Comparison of ENCODE assay signal across 13 cellular contexts in the genomic region with DNA sequence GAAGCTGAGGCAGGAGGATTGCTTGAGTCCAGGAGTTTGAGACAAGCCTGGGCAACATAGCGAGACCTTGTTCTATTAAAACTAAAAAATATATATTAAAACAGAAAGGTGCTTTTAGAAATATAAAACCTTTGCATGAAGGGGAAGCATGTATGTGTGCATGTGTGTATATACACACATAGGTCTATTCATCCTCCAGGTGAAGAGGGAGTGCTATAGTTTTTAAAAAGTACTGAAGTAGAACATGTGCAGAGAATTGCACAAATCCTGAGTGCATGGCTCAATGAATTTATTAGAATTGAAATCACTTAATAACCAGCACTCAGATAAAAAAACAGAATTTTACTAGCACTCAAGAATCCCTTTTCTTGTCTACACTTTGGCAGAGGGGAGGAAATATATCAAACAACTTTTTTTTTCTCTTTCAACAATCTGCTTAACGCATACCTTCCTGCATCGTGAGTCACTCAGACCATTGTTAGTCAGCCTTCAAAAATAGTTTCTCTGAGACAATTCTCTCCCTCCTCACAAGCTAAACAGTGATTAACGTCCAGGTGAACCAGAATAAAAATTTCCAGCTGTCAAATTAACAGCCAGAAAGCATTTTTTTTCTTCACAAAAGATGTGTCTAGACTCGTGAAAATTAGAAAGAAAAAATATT. TPM values are rescaled to one million over a fixed set of nuclear protein-coding genes. Genes with fewer than 3 reads are reported as not detected.
DNase-seq lines count a peak whose midpoint lies in the region; ATAC-seq and TF ChIP-seq lines count a peak whose summit lies in the region.
"Had no signal": no experiment of that assay in that cellular context is flagged by ENCODE, and none has a peak within 500 bp of the region (broad histone marks: within the 10 kb centered on the region; RNA-seq: fewer than 3 reads in every experiment).

No MANE protein-coding gene starts in this region.

- H3K4me3 ChIP-seq in AG04450 (ENCODE audit: low read depth, low read length), result no peak overlapping the region
- H3K4me3 ChIP-seq in SJSA1, result no peak overlapping the region
- no peak overlapping the region for H3K4me3 ChIP-seq in GM23338
- H3K4me3 ChIP-seq in aorta (ENCODE audit: low read length in 2 of 2), result no peak overlapping the region

- no peaks in the 10 kb centered on the region for H3K27me3 Mint-ChIP-seq in GM23338 (ENCODE audit: insufficient read depth, low read depth, poor library complexity)

- intact Hi-C loops in aorta (cut with DNase I), result no loop called here

- no peaks in the 10 kb centered on the region for H3K27me3 ChIP-seq in AG04450 (ENCODE audit: control insufficient read depth, insufficient read depth, low read length)
- no peaks in the 10 kb centered on the region for H3K27me3 ChIP-seq in SJSA1 (replicated peaks)
- H3K27me3 ChIP-seq in GM23338 (ENCODE audit: insufficient read depth), result no peaks in the 10 kb centered on the region
- no peaks in the 10 kb centered on the region for H3K27me3 ChIP-seq in aorta (ENCODE audit: control insufficient read depth in 1 of 2, insufficient read depth in 2 of 2, low read length in 1 of 2)

- no peak overlapping the region for H3K27ac Mint-ChIP-seq in GM23338

- no peaks in the 10 kb centered on the region for H3K9me3 ChIP-seq in AG04450 (ENCODE audit: control insufficient read depth, insufficient read depth, low read length)
- no peaks in the 10 kb centered on the region for H3K9me3 ChIP-seq in SJSA1 (replicated peaks)
- no peaks in the 10 kb centered on the region for H3K9me3 ChIP-seq in aorta (ENCODE audit: control insufficient read depth, low read length)

- ATAC-seq in GM18868 (IDR thresholded peaks at IDR 0.05; ENCODE audit: unreplicated experiment), result peak; percentile 56
- no peak for ATAC-seq in HG02938 (IDR thresholded peaks at IDR 0.05; ENCODE audit: unreplicated experiment)
- ATAC-seq in GM23338, result no peak
- ATAC-seq in aorta (ENCODE audit: low FRiP score), result no peak

- peaks cover 2% of the 10 kb centered on the region for H3K9me2 ChIP-seq in GM23338 (ENCODE audit: insufficient read depth)

- CTCF ChIA-PET in AG04450 (lab: Charles Lee), result no interaction called here

- H2AFZ ChIP-seq in GM23338, result no peak overlapping the region

- H3K79me2 ChIP-seq in GM23338 (replicated peaks; ENCODE audit: insufficient read depth), result no peaks in the 10 kb centered on the region

- peaks cover 13% of the 10 kb centered on the region; the same call in 2 of the 3 replicates for H3K36me3 Mint-ChIP-seq in GM23338 (ENCODE audit: low read depth)

- H3K36me3 ChIP-seq in SJSA1, result no peaks in the 10 kb centered on the region
- no peaks in the 10 kb centered on the region; the same call in 1 of the 2 replicates for H3K36me3 ChIP-seq in GM23338 (ENCODE audit: insufficient read depth)
- H3K36me3 ChIP-seq in aorta (ENCODE audit: control insufficient read depth in 1 of 2, insufficient read depth in 2 of 2, low read length in 1 of 2), result no peaks in the 10 kb centered on the region

- no peaks in the 10 kb centered on the region for H4K20me1 ChIP-seq in GM23338 (replicated peaks; ENCODE audit: insufficient read depth)

- H3K9me3 Mint-ChIP-seq in GM23338, result peaks cover 16% of the 10 kb centered on the region

- no peak for TF ChIP-seq CTCF in AG04450 (IDR thresholded peaks at IDR 0.05; ENCODE audit: low read depth, low read length)
- TF ChIP-seq CTCF in GM23338 (conservative IDR thresholded peaks at IDR 0.05; ENCODE audit: low read depth in 2 of 2), result no peak

- H3K27ac ChIP-seq in AG04450 (ENCODE audit: low read depth, low read length) (no peak overlapping the region), SJSA1 (peak overlapping the region; percentile 40), GM23338 (ENCODE audit: low read depth) (no peak overlapping the region), aorta (ENCODE audit: low read depth in 1 of 2, low read length in 2 of 2) (no peak overlapping the region), caudate nucleus (ENCODE audit: low read depth, low read length) (no peak overlapping the region)

- no peaks in the 10 kb centered on the region for H3F3A ChIP-seq in GM23338 (replicated peaks; ENCODE audit: low read depth)

- 23 to 29% methylated on average over 5 of the region's 5 CpGs for WGBS in aorta, 2 donors

- H3K4me1 Mint-ChIP-seq in GM23338, result peaks cover 4% of the 10 kb centered on the region; the same call in 1 of the 3 replicates

- peak; percentile 23 for DNase-seq in AG04450 (ENCODE audit: low read depth, low spot score)
- peak in 1 of 2 experiments; percentile 65 for DNase-seq in SJSA1 (ENCODE audit: low read depth in 1 of 2, low spot score in 2 of 2)
- DNase-seq in glomerular visceral epithelial cell (ENCODE audit: extremely low spot score), result peak; percentile 38
- DNase-seq in GM23338 (ENCODE audit: low spot score), result no peak
- no peak for DNase-seq in aorta
- no peak for DNase-seq in caudate nucleus (lab: John Stamatoyannopoulos, UW)
- DNase-seq: activated CD4-positive, alpha-beta T cell treated with anti-CD3 and anti-CD28 coated beads, Interleukin-2, amount 50 U/mL, for 1 hour; amygdala; islet precursor cell; stimulated activated CD4-positive, alpha-beta T cell treated with anti-CD3 and anti-CD28 coated beads, Interleukin-2, amount 100 ng/mL, for 24 hours had no signal

- no peak overlapping the region for H3K4me3 Mint-ChIP-seq in GM23338
- H3K4me3 Mint-ChIP-seq: neural crest cell had no signal

- peaks cover 48% of the 10 kb centered on the region for H3K4me1 ChIP-seq in SJSA1 (replicated peaks)
- H3K4me1 ChIP-seq in GM23338 (ENCODE audit: insufficient read depth), result 0 out of 2 replicates have a peak, but pooled peaks cover 3% of the 10 kb centered on the region
- no peaks in the 10 kb centered on the region for H3K4me1 ChIP-seq in aorta (ENCODE audit: control insufficient read depth in 1 of 2, insufficient read depth in 2 of 2, low read length in 2 of 2)

- H3K4me2 ChIP-seq in GM23338, result no peak overlapping the region

- POLR2A ChIA-PET in AG04450 (lab: Yijun Ruan, JAX), result interaction anchor here (1.3 kb wide), 1 partner anchor 11 kb away, joined by 4 read pairs; no protein-coding TSS in a partner anchor

TF ChIP-seq in GM23338, 12 proteins besides CTCF, POLR2A, EP300 and RAD21 (continues in another document):
- no peak for TF ChIP-seq ZNF114 (CRISPR knock-in tag; IDR thresholded peaks at IDR 0.05)

RNA-seq across cellular contexts. Expression of a gene that starts 17.7 kb away (rescaled TPM):
- polyA plus RNA-seq in AG04450 (2011; rRNA removed) (23.7 and 30.5 TPM in 2 replicates), GM23338 (2016; fragmentation: Nextera tagmentation; extraction: Ambion mirVana) (11.7 and 16.0 TPM in 2 replicates), aorta (1 to 10 TPM; 7.8 to 9.7 TPM)
- polyA minus RNA-seq in AG04450 (2011; rRNA and poly(A)+ RNA removed), result 20.0 and 39.7 TPM in 2 replicates
- 117 and 143 TPM in 2 replicates for total RNA-seq in SJSA1 (2014; rRNA removed; shearing (Covaris generic))
- total RNA-seq in GM23338 (2014; rRNA removed; shearing (Covaris generic)), result 35.8 and 67.0 TPM in 2 replicates
- total RNA-seq in aorta, result 10 to 100 TPM; 14.6 to 15.0 TPM

Comparison
In these comparisons a context has a peak if more than half of its experiments do, and no peak if none do; other contexts are left out.
1. DNase-seq: peak in AG04450 (single experiment) and glomerular visceral epithelial cell (single experiment); none in GM23338 (single experiment), aorta (0 of 2) and caudate nucleus (0 of 61).